Comparison of ENCODE assay signal across 16 cellular contexts in genomic region chr5:29811914-29812679, GRCh38.
DNase-seq lines count a peak whose midpoint lies in the region; ATAC-seq and TF ChIP-seq lines count a peak whose summit lies in the region.
"Had no signal": no experiment of that assay in that cellular context is flagged by ENCODE, and none has a peak within 500 bp of the region (broad histone marks: within the 10 kb centered on the region; RNA-seq: fewer than 3 reads in every experiment).

No MANE protein-coding gene starts in this region.

- H3K9me3 ChIP-seq in IMR-90 (ENCODE audit: control insufficient read depth, insufficient read depth, low read length) = peaks cover 4% of the 10 kb centered on the region; the same call in 1 of the 2 replicates
- no peaks in the 10 kb centered on the region for H3K9me3 ChIP-seq in SK-N-MC (ENCODE audit: low read depth, low read length)
- H3K9me3 ChIP-seq: BLaER1, SJCRH30 had no signal

- H3K18ac ChIP-seq in IMR-90 (ENCODE audit: low read depth, low read length) = no peak overlapping the region

- H4K5ac ChIP-seq in IMR-90 (ENCODE audit: low read depth, low read length) = no peak overlapping the region

- in situ Hi-C loops in IMR-90 (cut with MboI; ENCODE audit: low sequenced_read_pairs) = no loop called here

- no peak for TF ChIP-seq RAD21 in IMR-90 (IDR thresholded peaks at IDR 0.05; ENCODE audit: low read length)

- no peak overlapping the region for H2BK120ac ChIP-seq in IMR-90 (ENCODE audit: low read depth, low read length)

- no peak overlapping the region for H2AK9ac ChIP-seq in IMR-90 (replicated peaks; ENCODE audit: low read depth, low read length, poor library complexity)

- no peak overlapping the region for H4K91ac ChIP-seq in IMR-90 (ENCODE audit: insufficient read depth, low read depth, low read length)

- H2BK5ac ChIP-seq in IMR-90 (ENCODE audit: low read depth, low read length, poor library complexity, severe bottlenecking) = no peak overlapping the region

- intact Hi-C loops in IMR-90 (cut with micrococcal nuclease) = no loop called here

- H4K20me1 ChIP-seq in IMR-90 (ENCODE audit: insufficient read depth, low read length) = no peaks in the 10 kb centered on the region
- H4K20me1 ChIP-seq: BLaER1 had no signal

- H3K9ac ChIP-seq in IMR-90 (ENCODE audit: low read depth, low read length) (no peak overlapping the region), SK-N-MC (ENCODE audit: insufficient read length) (no peak overlapping the region)
- H3K9ac ChIP-seq: BLaER1 had no signal

- no TSS peak for BruUV-seq in IMR-90 (replicated peaks; lab: Mats Ljungman, UMichigan)

- TF ChIP-seq CTCF in IMR-90 (conservative IDR thresholded peaks at IDR 0.05; ENCODE audit: low read depth, low read length) = no peak

- H3K4me3 ChIP-seq in IMR-90 (ENCODE audit: insufficient read depth, low read depth, low read length) (no peak overlapping the region), SK-N-MC (no peak overlapping the region)
- H3K4me3 ChIP-seq: BLaER1, left ventricle myocardium inferior, SJCRH30 had no signal

- no peaks in the 10 kb centered on the region for H3K4me1 ChIP-seq in IMR-90 (ENCODE audit: control insufficient read depth, insufficient read depth, low read length)
- H3K4me1 ChIP-seq: BLaER1, left ventricle myocardium inferior, SJCRH30 had no signal

- CTCF ChIA-PET in IMR-90 (lab: Yijun Ruan, JAX) = no interaction called here

- POLR2A ChIA-PET in IMR-90 (lab: Charles Lee; ENCODE audit: unreplicated experiment) = no interaction called here

- H3K27ac ChIP-seq in IMR-90 (ENCODE audit: insufficient read depth, low read length) (no peak overlapping the region), SK-N-MC (peak overlapping the region; percentile 74)
- H3K27ac ChIP-seq: BLaER1, left ventricle myocardium inferior, SJCRH30 had no signal

- H2AFZ ChIP-seq in IMR-90 (replicated peaks; ENCODE audit: low read length, poor library complexity) = no peak overlapping the region

- no CpG with 5 or more reads among the region's 2 CpGs for WGBS in IMR-90 (ENCODE audit: extremely low coverage in 2 of 2, insufficient read length in 1 of 2), 2 experiments

- no peaks in the 10 kb centered on the region for H3K27me3 ChIP-seq in IMR-90 (ENCODE audit: control insufficient read depth, insufficient read depth, low read length)
- H3K27me3 ChIP-seq: BLaER1, SJCRH30 had no signal

- no peak overlapping the region for H3K23ac ChIP-seq in IMR-90 (ENCODE audit: low read depth, low read length)

- no peak overlapping the region for H2BK15ac ChIP-seq in IMR-90 (ENCODE audit: low read depth, low read length)

- no peak overlapping the region for H3K4ac ChIP-seq in IMR-90 (ENCODE audit: low read depth, low read length)

- no peaks in the 10 kb centered on the region for H3K9me1 ChIP-seq in IMR-90 (ENCODE audit: insufficient read depth, low read length)

- H3K36me3 ChIP-seq in IMR-90 (ENCODE audit: control insufficient read depth, insufficient read depth, low read length) (no peaks in the 10 kb centered on the region), SK-N-MC (ENCODE audit: insufficient read depth, low read length) (no peaks in the 10 kb centered on the region)
- H3K36me3 ChIP-seq: BLaER1, left ventricle myocardium inferior, SJCRH30 had no signal

- DNase-seq in AG08395 (ENCODE audit: low spot score) = peak; percentile 1
- DNase-seq in IMR-90 = no peak
- DNase-seq in SK-N-MC (ENCODE audit: low read depth, low spot score) = no peak
- DNase-seq in left kidney (ENCODE audit: low read depth, low spot score) = peak; percentile 4
- no peak for DNase-seq in kidney glomerular epithelial cell (lab: John Stamatoyannopoulos, UW)
- no peak for DNase-seq in HK-2 (ENCODE audit: unreplicated experiment)
- DNase-seq in activated naive CD4-positive, alpha-beta T cell treated with anti-CD3 and anti-CD28 coated beads, Interleukin-2, amount 50 U/mL, for 16 hours = no peak
- DNase-seq: activated CD4-positive, alpha-beta T cell treated with anti-CD3 and anti-CD28 coated beads, Interleukin-2, amount 50 U/mL, for 48 hours; activated T-cell treated with anti-CD3 and anti-CD28 coated beads, Interleukin-2, amount 50 U/mL, for 48 hours; DMS79 treated with DMSO at 0.1 percent for 48 hours; effector CD4-positive, alpha-beta T cell; left ventricle myocardium inferior; NCI-H187 treated with DMSO at 0.1 percent for 48 hours; NK-92 treated with Interleukin-12 subunit alpha and Interleukin-12 subunit beta, amount 100 ng/mL, for 24 hours had no signal

- no peak for ATAC-seq in IMR-90 (ENCODE audit: low read depth)

- no peak overlapping the region for H2AK5ac ChIP-seq in IMR-90 (ENCODE audit: low read depth, low read length)

- no peak overlapping the region for H3K14ac ChIP-seq in IMR-90 (replicated peaks; ENCODE audit: low read depth, low read length)

- no peak overlapping the region for H4K8ac ChIP-seq in IMR-90 (ENCODE audit: low read depth in 2 of 2, low read length in 2 of 2)

- no peak overlapping the region for H3K56ac ChIP-seq in IMR-90 (ENCODE audit: extremely low read depth, insufficient read depth, low read length)

- H3K79me1 ChIP-seq in IMR-90 (ENCODE audit: low read depth in 1 of 2, low read length in 2 of 2) = no peaks in the 10 kb centered on the region

- H3K4me2 ChIP-seq in IMR-90 (ENCODE audit: low read depth, low read length) = no peak overlapping the region
- H3K4me2 ChIP-seq: BLaER1 had no signal

- no peak overlapping the region for H2BK20ac ChIP-seq in IMR-90 (ENCODE audit: low read depth, low read length)

- dilution Hi-C loops in IMR-90 (cut with HindIII; ENCODE audit: low sequenced_read_pairs, unreplicated experiment) = no loop called here

- TF ChIP-seq POLR2A in IMR-90 (IDR thresholded peaks at IDR 0.05; ENCODE audit: low read depth, low read length) = no peak

TF ChIP-seq in IMR-90, 13 proteins besides CTCF, POLR2A, EP300 and RAD21:
- TF ChIP-seq USF2 (IDR thresholded peaks at IDR 0.05; ENCODE audit: low read depth, low read length) (no peak), MAFK (IDR thresholded peaks at IDR 0.05; ENCODE audit: low read depth, low read length) (peak; percentile 96)
TF ChIP-seq in IMR-90: peak in this region for 1.

Comparison
In these comparisons a context has a peak if more than half of its experiments do, and no peak if none do; other contexts are left out.
1. DNase-seq: peak in AG08395 (single experiment) and left kidney (single experiment); none in IMR-90 (single experiment), SK-N-MC (single experiment), kidney glomerular epithelial cell (single experiment), HK-2 (single experiment) and activated naive CD4-positive, alpha-beta T cell treated with anti-CD3 and anti-CD28 coated beads, Interleukin-2, amount 50 U/mL, for 16 hours (single experiment).